ENCODE assay signal across 8 cellular contexts in the genomic region with DNA sequence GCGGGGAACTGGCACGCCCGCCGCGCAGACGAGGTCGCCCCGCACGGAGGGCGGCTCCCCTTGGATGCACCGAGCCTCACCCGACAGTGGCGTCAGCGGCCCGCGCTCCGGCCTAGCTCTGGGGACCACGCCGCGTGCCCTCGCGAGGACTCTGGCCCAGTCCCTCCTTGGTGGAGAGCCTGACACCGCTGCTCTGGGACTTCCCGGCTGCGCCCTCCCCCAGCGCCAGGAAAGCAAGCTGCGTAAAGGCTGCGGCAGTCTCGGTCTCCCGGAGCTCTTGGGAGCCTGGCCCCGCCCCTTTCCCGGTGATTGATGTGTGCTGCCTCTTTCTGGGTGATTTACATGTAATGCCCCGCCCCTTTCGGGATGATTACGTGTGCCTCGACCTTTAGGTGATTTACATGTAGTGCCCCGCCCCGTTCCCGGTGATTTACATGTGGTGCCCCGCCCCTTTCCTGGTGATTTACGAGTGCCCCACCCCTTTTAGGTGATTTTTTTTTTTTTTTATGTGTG. TPM values are rescaled to one million over a fixed set of nuclear protein-coding genes. Genes with fewer than 3 reads are reported as not detected.
A peak's percentile ranks its signal among the peaks of the same experiment; 100 is the strongest.
DNase-seq lines count a peak whose midpoint lies in the region; ATAC-seq, FAIRE-seq and TF ChIP-seq lines count a peak whose summit lies in the region.

Gene LENG9 (minus strand): TSS at position 248 of the 513 bp plus-strand sequence. CDS start 252 bp downstream, outside the sequence.

- peak; percentile 33 for FAIRE-seq in kidney (lab: Jason Lieb, UNC)

- peaks cover 5 to 10% of the 10 kb centered on the region in 2 donors for H3K4me1 ChIP-seq in kidney (ENCODE audit: control insufficient read depth in 1 of 2, insufficient read depth in 1 of 2, low read depth in 1 of 2, low read length in 2 of 2)

- intact Hi-C loops in kidney (cut with DNase I): no loop called here

- POLR2A ChIA-PET in AG04449 (lab: Yijun Ruan, JAX): interaction anchor here (0.6 to 3.4 kb wide), 6 partner anchors 9 to 1109 kb away, joined by 3 to 49 read pairs (median 14); partner anchors contain the start of genes CDC42EP5 and LENG8

- no peak for TF ChIP-seq CTCF in AG04449 (IDR thresholded peaks at IDR 0.05; ENCODE audit: insufficient read depth, low read length, missing control alignments)
- no peak for TF ChIP-seq CTCF in kidney (IDR thresholded peaks at IDR 0.05; ENCODE audit: borderline replicate concordance, extremely low read depth, insufficient read depth)

- peak within 1 kb of the TSS; percentile 63 for H3K4me3 ChIP-seq in AG04449 (ENCODE audit: low read depth, low read length)
- peak within 1 kb of the TSS; percentile 59 to 74 for H3K4me3 ChIP-seq in kidney (ENCODE audit: low read length in 2 of 2)

- peak within 1 kb of the TSS in 1 of 2 donors; percentile 61 for H3K9ac ChIP-seq in kidney (ENCODE audit: low read length in 2 of 2)

- no peaks in the 10 kb centered on the region for H3K9me3 ChIP-seq in kidney (ENCODE audit: control insufficient read depth in 1 of 2, low read length in 2 of 2)

- peaks cover 12 to 19% of the 10 kb centered on the region in 2 donors for H3K36me3 ChIP-seq in kidney (ENCODE audit: control insufficient read depth in 1 of 2, insufficient read depth in 2 of 2, low read length in 2 of 2)

- CTCF ChIA-PET in AG04449 (lab: Yijun Ruan, JAX): no interaction called here

- peak; percentile 70 for ATAC-seq in GM18909 (IDR thresholded peaks at IDR 0.05; ENCODE audit: poor library complexity, unreplicated experiment)
- ATAC-seq in HG03139 (IDR thresholded peaks at IDR 0.05; ENCODE audit: unreplicated experiment): peak; percentile 43

- DNase-seq in AG04449 (ENCODE audit: low read depth, low spot score): peak; percentile 91
- DNase-seq in NCI-H226: peak; percentile 97
- peak; percentile 81 for DNase-seq in activated CD4-positive, alpha-beta T cell treated with anti-CD3 and anti-CD28 coated beads for 1 hour
- DNase-seq in cerebellar nuclear complex (lab: John Stamatoyannopoulos, UW): peak; percentile 61 to 70
- peak; percentile 99 for DNase-seq in kidney
- peak; percentile 80 to 86 for DNase-seq in stimulated activated CD4-positive, alpha-beta T cell treated with anti-CD3 and anti-CD28 coated beads, Interleukin-15, amount 100 ng/mL, for 1 hour (ENCODE audit: low read depth in 1 of 2, low spot score in 1 of 2)

- peak within 1 kb of the TSS; percentile 90 to 97 for H3K27ac ChIP-seq in kidney (ENCODE audit: low read depth in 2 of 2, low read length in 2 of 2)

RNA-seq across cellular contexts. Expression of gene LENG9, which starts in this region (rescaled TPM):
- total RNA-seq in kidney: 6.8 TPM
- 2.0 TPM for polyA plus RNA-seq in kidney (ENCODE audit: insufficient read depth, low read depth, low replicate concordance)

Comparison
In these comparisons a context has a peak if more than half of its experiments do, and no peak if none do; other contexts are left out.
1. Peak in every context shown above with its lines: DNase-seq, ATAC-seq, H3K4me3 ChIP-seq and H3K27ac ChIP-seq.